In genomic region chr3:18655827-18656226, GRCh38 we compare ENCODE assay signal across 14 cellular contexts.
A peak's percentile ranks its signal among the peaks of the same experiment; 100 is the strongest.
DNase-seq lines count a peak whose midpoint lies in the region; ATAC-seq lines count a peak whose summit lies in the region.
"Had no signal": no experiment of that assay in that cellular context is flagged by ENCODE, and none has a peak within 500 bp of the region (broad histone marks: within the 10 kb centered on the region; RNA-seq: fewer than 3 reads in every experiment).

No MANE protein-coding gene starts in this region.

- no peaks in the 10 kb centered on the region for H3K27me3 Mint-ChIP-seq in activated CD4-positive, alpha-beta T cell treated with anti-CD3 and anti-CD28 coated beads for 36 hours
- H3K27me3 Mint-ChIP-seq in activated T-cell treated with anti-CD3 and anti-CD28 coated beads, Interleukin-2, amount 50 U/mL, for 24 hours = no peaks in the 10 kb centered on the region
- no peaks in the 10 kb centered on the region for H3K27me3 Mint-ChIP-seq in activated T-helper 2 cell treated with anti-CD3 and anti-CD28 coated beads, Interferon-gamma antibody, Interleukin-2, Interleukin-4, amounts not matched to agents 10 μg/mL and 5 μg/mL and 100 μg/mL, durations not matched to agents 14 hours and 24 hours and 36 hours (ENCODE audit: low read depth)
- H3K27me3 Mint-ChIP-seq: B cell had no signal

- DNase-seq in activated CD4-positive, alpha-beta T cell treated with anti-CD3 and anti-CD28 coated beads for 36 hours = no peak
- no peak for DNase-seq in activated CD4-positive, alpha-beta T cell treated with anti-CD3 and anti-CD28 coated beads, Interleukin-2, amount 50 U/mL, for 1 hour
- no peak for DNase-seq in activated T-cell treated with anti-CD3 and anti-CD28 coated beads, Interleukin-2, amount 50 U/mL, for 24 hours
- no peak for DNase-seq in activated T-cell treated with anti-CD3 and anti-CD28 coated beads, Interleukin-2, amount 50 U/mL, for 1 hour
- DNase-seq in activated T-helper 2 cell treated with anti-CD3 and anti-CD28 coated beads, Interferon-gamma antibody, Interleukin-2, Interleukin-4, amounts not matched to agents 10 μg/mL and 5 μg/mL and 100 μg/mL, durations not matched to agents 14 hours and 24 hours and 36 hours (ENCODE audit: low spot score) = no peak
- no peak for DNase-seq in NOMO-1 treated with dmso at 0.1 percent for 144 hours (lab: John Stamatoyannopoulos, UW; ENCODE audit: unreplicated experiment)
- DNase-seq: 8988T; Calu3; CD8-positive, alpha-beta T cell; EL; GM23248 had no signal

- peak overlapping the region; percentile 85 for H3K27ac Mint-ChIP-seq in activated CD4-positive, alpha-beta T cell treated with anti-CD3 and anti-CD28 coated beads for 36 hours
- H3K27ac Mint-ChIP-seq in activated T-cell treated with anti-CD3 and anti-CD28 coated beads, Interleukin-2, amount 50 U/mL, for 24 hours = peak overlapping the region; percentile 74
- H3K27ac Mint-ChIP-seq in activated T-helper 2 cell treated with anti-CD3 and anti-CD28 coated beads, Interferon-gamma antibody, Interleukin-2, Interleukin-4, amounts not matched to agents 10 μg/mL and 5 μg/mL and 100 μg/mL, durations not matched to agents 14 hours and 24 hours and 36 hours = peak overlapping the region; percentile 71
- H3K27ac Mint-ChIP-seq: B cell had no signal

- intact Hi-C loops in activated CD4-positive, alpha-beta T cell treated with anti-CD3 and anti-CD28 coated beads for 36 hours (cut with DNase I, micrococcal nuclease) = loop anchor here in 1 of 2 experiments (10.0 kb wide), 1 partner anchor 1399 kb away; no protein-coding TSS in a partner anchor
- intact Hi-C loops in activated T-helper 2 cell treated with anti-CD3 and anti-CD28 coated beads, Interferon-gamma antibody, Interleukin-2, Interleukin-4, amounts not matched to agents 10 μg/mL and 5 μg/mL and 100 μg/mL, durations not matched to agents 14 hours and 24 hours and 36 hours (cut with micrococcal nuclease) = loop anchor here (2.0 kb wide), 2 partner anchors 23 to 99 kb away; no protein-coding TSS in a partner anchor

- H3K4me3 Mint-ChIP-seq in activated CD4-positive, alpha-beta T cell treated with anti-CD3 and anti-CD28 coated beads for 36 hours = no peak overlapping the region
- H3K4me3 Mint-ChIP-seq in activated T-cell treated with anti-CD3 and anti-CD28 coated beads, Interleukin-2, amount 50 U/mL, for 24 hours = no peak overlapping the region
- no peak overlapping the region for H3K4me3 Mint-ChIP-seq in activated T-helper 2 cell treated with anti-CD3 and anti-CD28 coated beads, Interferon-gamma antibody, Interleukin-2, Interleukin-4, amounts not matched to agents 10 μg/mL and 5 μg/mL and 100 μg/mL, durations not matched to agents 14 hours and 24 hours and 36 hours (ENCODE audit: low read depth)
- H3K4me3 Mint-ChIP-seq: B cell; CD8-positive, alpha-beta T cell had no signal

- H3K9me3 Mint-ChIP-seq in activated CD4-positive, alpha-beta T cell treated with anti-CD3 and anti-CD28 coated beads for 36 hours (ENCODE audit: low read depth) = peaks cover 2% of the 10 kb centered on the region
- peaks cover 7% of the 10 kb centered on the region for H3K9me3 Mint-ChIP-seq in activated T-cell treated with anti-CD3 and anti-CD28 coated beads, Interleukin-2, amount 50 U/mL, for 24 hours
- peaks cover under 1% of the 10 kb centered on the region for H3K9me3 Mint-ChIP-seq in activated T-helper 2 cell treated with anti-CD3 and anti-CD28 coated beads, Interferon-gamma antibody, Interleukin-2, Interleukin-4, amounts not matched to agents 10 μg/mL and 5 μg/mL and 100 μg/mL, durations not matched to agents 14 hours and 24 hours and 36 hours
- H3K9me3 Mint-ChIP-seq: CD8-positive, alpha-beta T cell had no signal

- H3K4me1 Mint-ChIP-seq in activated CD4-positive, alpha-beta T cell treated with anti-CD3 and anti-CD28 coated beads for 36 hours = peaks cover 76% of the 10 kb centered on the region
- peaks cover 74% of the 10 kb centered on the region for H3K4me1 Mint-ChIP-seq in activated T-cell treated with anti-CD3 and anti-CD28 coated beads, Interleukin-2, amount 50 U/mL, for 24 hours (ENCODE audit: low read depth)
- peaks cover 74% of the 10 kb centered on the region for H3K4me1 Mint-ChIP-seq in activated T-helper 2 cell treated with anti-CD3 and anti-CD28 coated beads, Interferon-gamma antibody, Interleukin-2, Interleukin-4, amounts not matched to agents 10 μg/mL and 5 μg/mL and 100 μg/mL, durations not matched to agents 14 hours and 24 hours and 36 hours (ENCODE audit: low read depth)
- H3K4me1 Mint-ChIP-seq: B cell had no signal

- no peak for ATAC-seq in activated CD4-positive, alpha-beta T cell treated with anti-CD3 and anti-CD28 coated beads for 36 hours
- no peak for ATAC-seq in GM19324 (IDR thresholded peaks at IDR 0.05; ENCODE audit: low FRiP score, unreplicated experiment)
- ATAC-seq: CD8-positive, alpha-beta T cell; GM12878 had no signal

- CTCF ChIA-PET in activated CD4-positive, alpha-beta T cell treated with anti-CD3 and anti-CD28 coated beads for 36 hours (lab: Charles Lee) = interaction anchor here (1.0 to 1.9 kb wide), 3 partner anchors 13 to 96 kb away, joined by 3 to 4 read pairs (median 3); no protein-coding TSS in a partner anchor

- POLR2A ChIA-PET in activated CD4-positive, alpha-beta T cell treated with anti-CD3 and anti-CD28 coated beads for 36 hours (lab: Charles Lee) = interaction anchor here (0.5 to 1.6 kb wide), 3 partner anchors 23 to 210 kb away, joined by 3 read pairs; no protein-coding TSS in a partner anchor

- H3K36me3 Mint-ChIP-seq in activated CD4-positive, alpha-beta T cell treated with anti-CD3 and anti-CD28 coated beads for 36 hours (ENCODE audit: low read depth) = peaks cover 12% of the 10 kb centered on the region
- H3K36me3 Mint-ChIP-seq in activated T-cell treated with anti-CD3 and anti-CD28 coated beads, Interleukin-2, amount 50 U/mL, for 24 hours (ENCODE audit: low read depth) = peaks cover 6% of the 10 kb centered on the region
- peaks cover 12% of the 10 kb centered on the region for H3K36me3 Mint-ChIP-seq in activated T-helper 2 cell treated with anti-CD3 and anti-CD28 coated beads, Interferon-gamma antibody, Interleukin-2, Interleukin-4, amounts not matched to agents 10 μg/mL and 5 μg/mL and 100 μg/mL, durations not matched to agents 14 hours and 24 hours and 36 hours (ENCODE audit: low read depth)
- H3K36me3 Mint-ChIP-seq: CD8-positive, alpha-beta T cell had no signal
